In the genomic region with DNA sequence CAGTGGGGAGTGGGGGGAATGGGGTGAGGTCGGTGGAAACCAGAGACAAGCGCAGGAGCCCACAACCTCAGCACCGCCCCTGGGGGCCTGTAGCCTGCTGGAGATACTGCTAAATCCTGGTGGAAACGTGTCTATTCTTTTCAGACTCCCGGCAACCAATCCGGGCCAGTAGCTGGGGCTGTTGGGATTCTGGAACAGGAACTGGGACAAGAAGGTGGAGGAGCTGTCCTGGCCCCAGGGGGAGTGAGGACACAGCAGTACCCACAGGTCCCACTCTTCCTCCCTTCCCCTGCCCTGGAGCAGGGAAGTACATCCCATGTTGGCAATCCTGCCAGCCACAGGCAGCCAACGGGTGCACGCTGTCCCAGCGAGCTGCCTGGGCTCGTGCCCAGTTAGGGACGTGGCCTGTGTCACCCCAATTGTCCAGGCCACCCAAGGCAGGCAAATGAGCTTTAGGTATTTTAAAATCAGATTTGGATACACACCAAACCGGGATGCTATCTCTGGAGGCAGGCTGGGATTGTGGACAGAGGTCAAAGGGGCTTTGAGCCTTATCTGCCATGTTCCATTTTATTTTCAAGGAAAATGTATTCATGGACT, we compare ENCODE assay signal across 11 cellular contexts. TPM values are rescaled to one million over a fixed set of nuclear protein-coding genes. Genes with fewer than 3 reads are reported as not detected.
DNase-seq lines count a peak whose midpoint lies in the region; ATAC-seq and TF ChIP-seq lines count a peak whose summit lies in the region.
"Had no signal": no experiment of that assay in that cellular context is flagged by ENCODE, and none has a peak within 500 bp of the region (broad histone marks: within the 10 kb centered on the region; RNA-seq: fewer than 3 reads in every experiment).

No MANE protein-coding gene starts in this region.

- peaks cover 38% of the 10 kb centered on the region for H3K27me3 Mint-ChIP-seq in endodermal cell (ENCODE audit: insufficient read depth)
- H3K27me3 Mint-ChIP-seq in activated CD4-positive, alpha-beta T cell treated with anti-CD3 and anti-CD28 coated beads, Interleukin-2, amount 10 ng/mL, durations not matched to agents 24 days and 14 days: peaks cover 2% of the 10 kb centered on the region
- H3K27me3 Mint-ChIP-seq: activated CD4-positive, alpha-beta T cell treated with anti-CD3 and anti-CD28 coated beads, Interleukin-2, amount 10 ng/mL, durations not matched to agents 7 days and 5 days had no signal

- intact Hi-C loops in activated CD4-positive, alpha-beta T cell treated with anti-CD3 and anti-CD28 coated beads, Interleukin-2, amount 10 ng/mL, durations not matched to agents 24 days and 14 days (cut with micrococcal nuclease): no loop called here

- H3K4me1 ChIP-seq in endodermal cell (ENCODE audit: control insufficient read depth, insufficient read depth, low read length) (peaks cover 3% of the 10 kb centered on the region), lung (ENCODE audit: control insufficient read depth in 2 of 2, insufficient read depth in 2 of 2, low read length in 2 of 2) (peaks cover 8 to 33% of the 10 kb centered on the region in 2 donors), stomach smooth muscle (ENCODE audit: control insufficient read depth, insufficient read depth, low read length) (peaks cover 51% of the 10 kb centered on the region)

- no peaks in the 10 kb centered on the region for H3K36me3 Mint-ChIP-seq in endodermal cell (ENCODE audit: low read depth)
- no peaks in the 10 kb centered on the region for H3K36me3 Mint-ChIP-seq in activated CD4-positive, alpha-beta T cell treated with anti-CD3 and anti-CD28 coated beads, Interleukin-2, amount 10 ng/mL, durations not matched to agents 24 days and 14 days (ENCODE audit: low read depth)
- H3K36me3 Mint-ChIP-seq: activated naive CD4-positive, alpha-beta T cell treated with anti-CD3 and anti-CD28 coated beads, Interleukin-2, amount 50 U/mL, for 72 hours had no signal

- DNase-seq in RPMI7951 (ENCODE audit: low read depth) (peak; percentile 71), endodermal cell (peak; percentile 46), lung (ENCODE audit: low spot score) (no peak), SHP77 treated with DMSO at 0.1 percent for 48 hours (lab: John Stamatoyannopoulos, UW) (no peak), activated gamma-delta T cell (lab: John Stamatoyannopoulos, UW) (no peak), putamen (ENCODE audit: low spot score) (no peak)
- no peak for DNase-seq in activated CD4-positive, alpha-beta T cell treated with anti-CD3 and anti-CD28 coated beads, Interleukin-2, amount 10 ng/mL, durations not matched to agents 24 days and 14 days
- DNase-seq: activated CD4-positive, alpha-beta T cell treated with anti-CD3 and anti-CD28 coated beads, Interleukin-2, amount 10 ng/mL, durations not matched to agents 7 days and 5 days; NCI-H510A treated with DMSO at 0.1 percent for 48 hours had no signal

- no peaks in the 10 kb centered on the region for H3K36me3 ChIP-seq in endodermal cell (ENCODE audit: control insufficient read depth, insufficient read depth, low read length)
- H3K36me3 ChIP-seq in lung (ENCODE audit: control insufficient read depth in 2 of 2, insufficient read depth in 2 of 2, low read length in 2 of 2): no peaks in the 10 kb centered on the region
- peaks cover 0 to 2% of the 10 kb centered on the region in 2 donors for H3K36me3 ChIP-seq in stomach smooth muscle (ENCODE audit: control insufficient read depth in 2 of 2, insufficient read depth in 2 of 2, low read length in 2 of 2)

- H3K27me3 ChIP-seq in endodermal cell (ENCODE audit: control insufficient read depth, insufficient read depth, low read length, poor library complexity, severe bottlenecking): peaks cover 34% of the 10 kb centered on the region
- no peaks in the 10 kb centered on the region for H3K27me3 ChIP-seq in lung (ENCODE audit: control insufficient read depth, insufficient read depth)
- no peaks in the 10 kb centered on the region for H3K27me3 ChIP-seq in stomach smooth muscle (ENCODE audit: control insufficient read depth in 1 of 2, insufficient read depth in 2 of 2, low read length in 2 of 2)

- H3K9me3 ChIP-seq in endodermal cell (ENCODE audit: control insufficient read depth, low read length) (peaks cover 7% of the 10 kb centered on the region), lung (ENCODE audit: control insufficient read depth in 2 of 2, insufficient read depth in 1 of 2, low read length in 1 of 2) (no peaks in the 10 kb centered on the region), stomach smooth muscle (ENCODE audit: control insufficient read depth in 2 of 2, low read length in 2 of 2) (no peaks in the 10 kb centered on the region)

- H3K9ac ChIP-seq in endodermal cell (ENCODE audit: extremely low read depth, low read length, poor library complexity, severe bottlenecking) (no peak overlapping the region), stomach smooth muscle (ENCODE audit: low read length in 2 of 2) (peak overlapping the region; percentile 36 to 55)

- H3K27ac Mint-ChIP-seq in endodermal cell: no peak overlapping the region
- H3K27ac Mint-ChIP-seq in activated CD4-positive, alpha-beta T cell treated with anti-CD3 and anti-CD28 coated beads, Interleukin-2, amount 10 ng/mL, durations not matched to agents 24 days and 14 days: no peak overlapping the region
- H3K27ac Mint-ChIP-seq: activated CD4-positive, alpha-beta T cell treated with anti-CD3 and anti-CD28 coated beads, Interleukin-2, amount 10 ng/mL, durations not matched to agents 7 days and 5 days; activated naive CD4-positive, alpha-beta T cell treated with anti-CD3 and anti-CD28 coated beads, Interleukin-2, amount 50 U/mL, for 72 hours had no signal

- no peak overlapping the region for H3K4me3 Mint-ChIP-seq in endodermal cell
- H3K4me3 Mint-ChIP-seq in activated CD4-positive, alpha-beta T cell treated with anti-CD3 and anti-CD28 coated beads, Interleukin-2, amount 10 ng/mL, durations not matched to agents 24 days and 14 days: no peak overlapping the region
- H3K4me3 Mint-ChIP-seq: activated CD4-positive, alpha-beta T cell treated with anti-CD3 and anti-CD28 coated beads, Interleukin-2, amount 10 ng/mL, durations not matched to agents 7 days and 5 days had no signal

- H3K27ac ChIP-seq in endodermal cell (ENCODE audit: low read depth, low read length) (peak overlapping the region; percentile 76), lung (ENCODE audit: low read depth in 1 of 2, low read length in 1 of 2) (peak overlapping the region; percentile 61 to 84), stomach smooth muscle (ENCODE audit: low read length) (peak overlapping the region; percentile 60)

- 91 to 94% methylated on average over 10 to 12 of the region's 12 CpGs for WGBS in endodermal cell (ENCODE audit: insufficient coverage in 1 of 2, insufficient read length in 1 of 2), 2 experiments
- WGBS in lung, 2 donors: 64 to 86% methylated on average over 12 of the region's 12 CpGs

- peak; percentile 12 for ATAC-seq in lung (ENCODE audit: insufficient read depth, low FRiP score)
- ATAC-seq: activated naive CD4-positive, alpha-beta T cell treated with anti-CD3 and anti-CD28 coated beads, Interleukin-2, amount 50 U/mL, for 72 hours had no signal

- H3K4me3 ChIP-seq in endodermal cell (ENCODE audit: low read length) (no peak overlapping the region), lung (no peak overlapping the region), stomach smooth muscle (ENCODE audit: low read length in 2 of 2) (no peak overlapping the region)

- no peaks in the 10 kb centered on the region for H3K9me3 Mint-ChIP-seq in endodermal cell
- no peaks in the 10 kb centered on the region for H3K9me3 Mint-ChIP-seq in activated CD4-positive, alpha-beta T cell treated with anti-CD3 and anti-CD28 coated beads, Interleukin-2, amount 10 ng/mL, durations not matched to agents 24 days and 14 days
- H3K9me3 Mint-ChIP-seq: activated CD4-positive, alpha-beta T cell treated with anti-CD3 and anti-CD28 coated beads, Interleukin-2, amount 10 ng/mL, durations not matched to agents 7 days and 5 days; activated naive CD4-positive, alpha-beta T cell treated with anti-CD3 and anti-CD28 coated beads, Interleukin-2, amount 50 U/mL, for 72 hours had no signal

- TF ChIP-seq CTCF in endodermal cell (conservative IDR thresholded peaks at IDR 0.05) (no peak), lung (IDR thresholded peaks at IDR 0.05; ENCODE audit: control extremely low read depth, extremely low read depth) (no peak)

- H3K4me1 Mint-ChIP-seq in endodermal cell: peaks cover 14% of the 10 kb centered on the region
- H3K4me1 Mint-ChIP-seq in activated CD4-positive, alpha-beta T cell treated with anti-CD3 and anti-CD28 coated beads, Interleukin-2, amount 10 ng/mL, durations not matched to agents 24 days and 14 days: peaks cover 10% of the 10 kb centered on the region

RNA-seq across cellular contexts. Expression of a gene that starts 51.8 kb away (rescaled TPM):
- 13.9 and 15.9 TPM in 2 replicates for total RNA-seq in RPMI7951 (2014; rRNA removed; shearing (Covaris generic))
- total RNA-seq in endodermal cell: 10 to 100 TPM; 23.0 to 26.2 TPM
- polyA plus RNA-seq in endodermal cell (2013, experiment 1 of 2): 19.6 TPM
- 16.8 TPM for polyA plus RNA-seq in endodermal cell (2013, experiment 2 of 2)
- total RNA-seq in lung: 10 to 100 TPM; 25.4 to 38.1 TPM
- polyA plus RNA-seq in lung: 10 to 100 TPM; 28.8 to 41.4 TPM
- 7.1 and 8.9 TPM in 2 replicates for total RNA-seq in activated CD4-positive, alpha-beta T cell treated with anti-CD3 and anti-CD28 coated beads, Interleukin-2, amount 10 ng/mL, durations not matched to agents 24 days and 14 days

Comparison
In these comparisons a context has a peak if more than half of its experiments do, and no peak if none do; other contexts are left out.
1. DNase-seq: peak in RPMI7951 (single experiment) and endodermal cell (single experiment); none in lung (single experiment), SHP77 treated with DMSO at 0.1 percent for 48 hours (single experiment), activated CD4-positive, alpha-beta T cell treated with anti-CD3 and anti-CD28 coated beads, Interleukin-2, amount 10 ng/mL, durations not matched to agents 24 days and 14 days (single experiment), activated gamma-delta T cell (single experiment) and putamen (single experiment).
2. Peak in every context shown above with its lines, with median percentiles within 50 percentile points of each other: H3K27ac ChIP-seq.